10 cellular contexts compared by ENCODE assay signal in the genomic region with DNA sequence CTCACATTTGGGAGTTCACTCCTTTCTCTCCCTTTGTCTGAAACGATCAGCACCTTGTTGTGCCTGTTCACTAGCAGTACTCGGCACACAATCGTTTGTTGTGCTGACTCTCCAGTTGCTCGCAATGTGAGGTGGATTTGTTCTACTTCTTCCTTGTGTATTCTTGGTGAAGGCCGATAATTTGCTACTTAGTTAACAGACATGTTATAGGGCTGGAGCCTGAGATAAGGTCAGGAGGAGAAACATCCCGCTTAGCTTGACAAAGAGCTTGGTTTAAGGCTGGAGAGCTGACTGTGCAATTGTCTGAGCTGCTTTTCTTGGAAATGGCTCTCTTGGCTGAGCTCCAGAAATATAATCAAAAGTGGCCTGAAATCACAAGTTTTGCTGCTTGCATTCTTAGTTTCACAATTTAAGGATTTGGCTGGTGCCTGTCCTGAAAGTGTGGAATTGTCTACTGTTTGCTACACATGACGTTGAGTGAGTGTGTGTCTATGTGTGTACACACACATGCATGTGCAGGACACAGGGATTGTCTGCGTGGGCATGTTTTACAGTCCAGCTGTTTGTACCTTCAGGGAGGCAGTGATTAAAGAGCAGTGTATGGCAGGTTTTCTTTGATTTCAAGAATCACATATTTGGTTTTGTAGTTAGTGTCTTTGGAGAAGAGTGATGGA.
DNase-seq lines count a peak whose midpoint lies in the region; ATAC-seq and TF ChIP-seq lines count a peak whose summit lies in the region.
"Had no signal": no experiment of that assay in that cellular context is flagged by ENCODE, and none has a peak within 500 bp of the region (broad histone marks: within the 10 kb centered on the region; RNA-seq: fewer than 3 reads in every experiment).

No MANE protein-coding gene starts in this region.

- DNase-seq in SK-N-MC (ENCODE audit: low read depth, low spot score): no peak
- peak; percentile 74 for DNase-seq in fibroblast of mammary gland (ENCODE audit: low read depth)
- no peak for DNase-seq in gastrocnemius medialis
- no peak for DNase-seq in MG63
- no peak for DNase-seq in NCI-H2081 (lab: John Stamatoyannopoulos, UW)

- H3K27me3 ChIP-seq in gastrocnemius medialis (no peaks in the 10 kb centered on the region), MG63 (no peaks in the 10 kb centered on the region)

- peaks cover 29 to 30% of the 10 kb centered on the region in 2 donors for H3K4me1 ChIP-seq in gastrocnemius medialis

- no peak for TF ChIP-seq POLR2A in gastrocnemius medialis (IDR thresholded peaks at IDR 0.05)

- ATAC-seq in GM18517 (IDR thresholded peaks at IDR 0.05; ENCODE audit: unreplicated experiment) (peak; percentile 20), HG02678 (IDR thresholded peaks at IDR 0.05; ENCODE audit: unreplicated experiment) (peak; percentile 22), gastrocnemius medialis (no peak), GM18498 (IDR thresholded peaks at IDR 0.05; ENCODE audit: unreplicated experiment) (no peak)

- in situ Hi-C loops in gastrocnemius medialis (cut with MboI; ENCODE audit: low sequenced_read_pairs in 4 of 4): no loop called here

- TF ChIP-seq CTCF in fibroblast of mammary gland (conservative IDR thresholded peaks at IDR 0.05; ENCODE audit: control insufficient read depth, insufficient read depth, low read depth, low read length) (no peak), gastrocnemius medialis (IDR thresholded peaks at IDR 0.05 in 4 of 5, conservative IDR thresholded peaks at IDR 0.05 in 1 of 5) (no peak)

- H3K9me3 ChIP-seq in SK-N-MC (ENCODE audit: low read depth, low read length) (no peaks in the 10 kb centered on the region), gastrocnemius medialis (no peaks in the 10 kb centered on the region), MG63 (no peaks in the 10 kb centered on the region)

- intact Hi-C loops in gastrocnemius medialis (cut with DNase I; ENCODE audit: low total_unique reads): no loop called here

- H3K36me3 ChIP-seq in SK-N-MC (ENCODE audit: insufficient read depth, low read length) (no peaks in the 10 kb centered on the region), gastrocnemius medialis (no peaks in the 10 kb centered on the region), MG63 (no peaks in the 10 kb centered on the region)

- H3K27ac ChIP-seq in SK-N-MC (0 out of 2 replicates have a peak overlapping the region, but pooled peaks have one; percentile 34), gastrocnemius medialis (peak overlapping the region in 3 of 4 donors; percentile 52 to 67 (median 60))
- H3K27ac ChIP-seq: KMS-11 had no signal

- no peak overlapping the region for H3K9ac ChIP-seq in SK-N-MC (ENCODE audit: insufficient read length)
- H3K9ac ChIP-seq: KMS-11 had no signal

- peak overlapping the region; percentile 17 for H3K4me3 ChIP-seq in SK-N-MC
- H3K4me3 ChIP-seq in fibroblast of mammary gland (ENCODE audit: control insufficient read depth, low read depth, low read length): no peak overlapping the region
- H3K4me3 ChIP-seq in gastrocnemius medialis: no peak overlapping the region
- H3K4me3 ChIP-seq in MG63: no peak overlapping the region
- H3K4me3 ChIP-seq: lung had no signal

Comparison
In these comparisons a context has a peak if more than half of its experiments do, and no peak if none do; other contexts are left out.
1. ATAC-seq: peak in GM18517 (single experiment) and HG02678 (single experiment); none in gastrocnemius medialis (0 of 2) and GM18498 (single experiment).